In genomic region chr21:40143822-40144525, GRCh38 we compare ENCODE assay signal across 1 cellular context.
TF ChIP-seq lines count a peak whose summit lies in the region.

No MANE protein-coding gene starts in this region.

TF ChIP-seq in HepG2, 621 proteins besides CTCF, POLR2A, EP300 and RAD21 (continued from another document):
- TF ChIP-seq ZUFSP (CRISPR knock-in tag; IDR thresholded peaks at IDR 0.05; ENCODE audit: borderline replicate concordance) (no peak), ZNF446 (CRISPR knock-in tag; IDR thresholded peaks at IDR 0.05) (no peak), SMC3 (IDR thresholded peaks at IDR 0.05; ENCODE audit: low read length) (peak; percentile 24; the same call in 1 of the 2 replicates)
